ENCODE assay signal across 29 cellular contexts in genomic region chr14:45491914-45492313, GRCh38.
"Had no signal": no experiment of that assay in that cellular context is flagged by ENCODE, and none has a peak within 500 bp of the region (broad histone marks: within the 10 kb centered on the region; RNA-seq: fewer than 3 reads in every experiment).

No MANE protein-coding gene starts in this region.

- H3K4me1 ChIP-seq: heart right ventricle, left lung, neural progenitor cell, prostate gland, sigmoid colon, spleen, testis, thyroid gland, transverse colon, upper lobe of left lung had no signal

- H2AFZ ChIP-seq: neural progenitor cell had no signal

- ATAC-seq: left lung; natural killer cell; stimulated activated memory B cell treated with anti-CD40 and anti-IgM and Interleukin-4, amounts not matched to agents 10 μg/mL and 1 μg/mL and 100 μg/mL, for 72 hours; stimulated activated naive CD8-positive, alpha-beta T cell treated with anti-CD3 and anti-CD28 coated beads, Interleukin-15, amount 100 ng/mL, for 72 hours had no signal

- H3K27ac ChIP-seq: heart right ventricle, left lung, neural progenitor cell, neutrophil, ovary, prostate gland, sigmoid colon, spleen, testis, thyroid gland, transverse colon, upper lobe of left lung had no signal

- H3K36me3 ChIP-seq: heart right ventricle, left lung, neural progenitor cell, neutrophil, ovary, prostate gland, sigmoid colon, spleen, thyroid gland, transverse colon, upper lobe of left lung had no signal

- FAIRE-seq: keratinocyte, small intestine, urothelium cell line had no signal

- DNase-seq: heart right ventricle; hippocampal formation; kidney glomerular epithelial cell; left cardiac atrium; mesendoderm; naive B cell; natural killer cell; nephron progenitor cell; ovary; posterior cingulate gyrus; retina; sigmoid colon; small intestine; spleen; stimulated activated CD4-positive, alpha-beta T cell treated with anti-CD3 and anti-CD28 coated beads, Interleukin-4, amount 100 ng/mL, for 24 hours; stimulated activated naive CD4-positive, alpha-beta T cell treated with Interleukin-2 at 50 U/mL for 16 hours; stimulated activated naive CD8-positive, alpha-beta T cell treated with anti-CD3 and anti-CD28 coated beads, Interleukin-15, amount 100 ng/mL, for 72 hours; testis; thyroid gland; transverse colon; upper lobe of left lung had no signal

- H3K4me2 ChIP-seq: neural progenitor cell had no signal

- H3K4me3 ChIP-seq: heart right ventricle, left lung, lung, neural progenitor cell, ovary, prostate gland, sigmoid colon, spleen, testis, thyroid gland, transverse colon, upper lobe of left lung had no signal

- H3K9me3 ChIP-seq: neutrophil, ovary, prostate gland, testis, thyroid gland, transverse colon, upper lobe of left lung had no signal

- H3K9ac ChIP-seq: neural progenitor cell had no signal

- H3K27me3 ChIP-seq: heart right ventricle, left lung, neural progenitor cell, neutrophil, ovary, sigmoid colon, spleen, testis, thyroid gland, transverse colon, upper lobe of left lung had no signal
